In the genomic region with DNA sequence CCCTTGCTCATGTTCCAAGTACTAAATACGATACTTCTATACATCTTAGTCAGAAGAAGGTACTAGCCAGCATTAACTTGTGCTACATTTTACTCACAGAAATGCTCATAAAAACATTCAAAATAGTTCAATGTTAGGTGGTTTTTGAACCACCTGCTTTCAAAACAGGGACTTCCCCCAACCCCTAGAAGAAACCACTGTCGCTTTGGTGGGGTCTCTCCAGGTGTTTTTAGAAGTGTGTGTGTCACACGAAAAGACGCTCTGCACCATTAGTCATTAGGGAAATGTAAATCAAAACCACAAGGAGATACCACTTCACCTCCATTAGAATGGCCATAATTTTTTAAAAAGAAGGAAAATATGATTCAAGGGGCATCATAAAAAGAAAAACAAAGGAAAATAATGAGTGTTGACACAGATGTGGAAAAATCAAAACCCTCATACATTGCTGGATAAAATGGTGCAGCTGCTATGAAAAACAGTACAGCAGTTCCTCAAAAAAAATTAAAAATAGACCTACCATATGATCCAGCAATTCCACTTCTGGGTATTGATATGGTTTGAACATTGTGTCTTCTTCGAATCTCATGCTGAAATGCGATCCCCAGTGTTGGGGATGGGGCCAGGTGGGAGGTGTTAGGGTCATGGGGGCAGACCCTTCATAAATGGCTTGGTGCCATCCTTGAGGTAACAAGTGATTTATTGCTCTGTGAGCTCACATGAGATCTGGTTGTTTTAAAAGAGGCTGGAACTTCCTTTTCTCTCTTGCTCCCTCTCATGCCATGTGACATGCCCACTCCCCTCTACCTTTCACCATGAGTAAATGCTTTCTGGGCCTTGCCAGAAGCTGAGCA, we compare ENCODE assay signal across 8 cellular contexts.
A peak's percentile ranks its signal among the peaks of the same experiment; 100 is the strongest.
DNase-seq lines count a peak whose midpoint lies in the region; ATAC-seq, FAIRE-seq and TF ChIP-seq lines count a peak whose summit lies in the region.

No MANE protein-coding gene starts in this region.

- WGBS in esophagus squamous epithelium, 2 donors, result 63 to 72% methylated on average over 6 of the region's 6 CpGs

- H3K4me1 ChIP-seq in OCI-LY3 (ENCODE audit: low read length) (peaks cover 85% of the 10 kb centered on the region), kidney (ENCODE audit: control insufficient read depth in 1 of 2, insufficient read depth in 1 of 2, low read depth in 1 of 2, low read length in 2 of 2) (no peaks in the 10 kb centered on the region), esophagus squamous epithelium (peaks cover 0 to 23% (median 0%) of the 10 kb centered on the region in 3 donors)

- no peak overlapping the region for H2AFZ ChIP-seq in OCI-LY3 (ENCODE audit: low read depth, low read length)

- H3K9ac ChIP-seq in OCI-LY3 (ENCODE audit: low read length) (peak overlapping the region; percentile 79; the same call in 1 of the 2 replicates), kidney (ENCODE audit: low read length in 2 of 2) (no peak overlapping the region)

- DNase-seq in astrocyte of the spinal cord (ENCODE audit: low read depth, low spot score) (peak; percentile 57), kidney (no peak), H54 (ENCODE audit: insufficient read length, low spot score) (no peak), esophagus squamous epithelium (lab: John Stamatoyannopoulos, UW) (no peak)
- peak; percentile 11 for DNase-seq in stimulated activated CD8-positive, alpha-beta memory T cell treated with anti-CD3 and anti-CD28 coated beads, Interleukin-7, amount 100 ng/mL, for 24 hours (ENCODE audit: low read depth)

- ATAC-seq in GM19324 (IDR thresholded peaks at IDR 0.05; ENCODE audit: low FRiP score, unreplicated experiment) (peak; percentile 36), HG03045 (IDR thresholded peaks at IDR 0.05; ENCODE audit: unreplicated experiment) (peak; percentile 78)

- peaks cover 3% of the 10 kb centered on the region; the same call in 1 of the 2 replicates for H4K20me1 ChIP-seq in OCI-LY3 (ENCODE audit: insufficient read depth, low read length)

- H3K4me3 ChIP-seq in OCI-LY3 (ENCODE audit: low read length) (peak overlapping the region; percentile 68), astrocyte of the spinal cord (ENCODE audit: low read depth, low read length) (no peak overlapping the region), kidney (ENCODE audit: low read length in 2 of 2) (no peak overlapping the region), esophagus squamous epithelium (no peak overlapping the region)

- peaks cover 83% of the 10 kb centered on the region for H3K79me2 ChIP-seq in OCI-LY3 (ENCODE audit: low read length)

- FAIRE-seq in kidney (lab: Jason Lieb, UNC) (no peak), H54 (lab: Jason Lieb, UNC) (no peak)

- TF ChIP-seq CTCF in OCI-LY3 (IDR thresholded peaks at IDR 0.05; ENCODE audit: low read depth, low read length), result no peak
- TF ChIP-seq CTCF in astrocyte of the spinal cord (IDR thresholded peaks at IDR 0.05; ENCODE audit: low read depth, low read length), result no peak
- TF ChIP-seq CTCF in kidney (IDR thresholded peaks at IDR 0.05; ENCODE audit: borderline replicate concordance, extremely low read depth, insufficient read depth), result no peak
- no peak for TF ChIP-seq CTCF in esophagus squamous epithelium (IDR thresholded peaks at IDR 0.05)

- TF ChIP-seq POLR2A in H54 (IDR thresholded peaks at IDR 0.05; ENCODE audit: low read depth, low read length) (no peak), esophagus squamous epithelium (IDR thresholded peaks at IDR 0.05) (no peak)

- in situ Hi-C loops in astrocyte of the spinal cord (cut with HindIII; ENCODE audit: low sequenced_read_pairs), result no loop called here

- H3K27ac ChIP-seq in OCI-LY3 (ENCODE audit: low read length) (peak overlapping the region; percentile 98), kidney (ENCODE audit: low read depth in 2 of 2, low read length in 2 of 2) (no peak overlapping the region), esophagus squamous epithelium (no peak overlapping the region)

- intact Hi-C loops in kidney (cut with DNase I) (no loop called here), esophagus squamous epithelium (cut with DNase I) (no loop called here)

- H3K9me3 ChIP-seq in OCI-LY3 (ENCODE audit: insufficient read depth, low read length) (no peaks in the 10 kb centered on the region; the same call in 1 of the 2 replicates), kidney (ENCODE audit: control insufficient read depth in 1 of 2, low read length in 2 of 2) (no peaks in the 10 kb centered on the region), esophagus squamous epithelium (no peaks in the 10 kb centered on the region)

- peak overlapping the region; percentile 90 for H3K4me2 ChIP-seq in OCI-LY3 (ENCODE audit: low read length)

- H3K36me3 ChIP-seq in OCI-LY3 (replicated peaks; ENCODE audit: low read depth, low read length) (peaks cover 23% of the 10 kb centered on the region), kidney (ENCODE audit: control insufficient read depth in 1 of 2, insufficient read depth in 2 of 2, low read length in 2 of 2) (no peaks in the 10 kb centered on the region), esophagus squamous epithelium (no peaks in the 10 kb centered on the region)

- H3K27me3 ChIP-seq in OCI-LY3 (ENCODE audit: low read depth, low read length), result no peaks in the 10 kb centered on the region
- H3K27me3 ChIP-seq in esophagus squamous epithelium, result peaks cover 0 to 4% (median 0%) of the 10 kb centered on the region in 4 donors

Comparison
In these comparisons a context has a peak if more than half of its experiments do, and no peak if none do; other contexts are left out.
1. DNase-seq: peak in astrocyte of the spinal cord (single experiment) and stimulated activated CD8-positive, alpha-beta memory T cell treated with anti-CD3 and anti-CD28 coated beads, Interleukin-7, amount 100 ng/mL, for 24 hours (single experiment); none in kidney (single experiment), H54 (single experiment) and esophagus squamous epithelium (single experiment).